ENCODE assay signal across 8 cellular contexts in the genomic region with DNA sequence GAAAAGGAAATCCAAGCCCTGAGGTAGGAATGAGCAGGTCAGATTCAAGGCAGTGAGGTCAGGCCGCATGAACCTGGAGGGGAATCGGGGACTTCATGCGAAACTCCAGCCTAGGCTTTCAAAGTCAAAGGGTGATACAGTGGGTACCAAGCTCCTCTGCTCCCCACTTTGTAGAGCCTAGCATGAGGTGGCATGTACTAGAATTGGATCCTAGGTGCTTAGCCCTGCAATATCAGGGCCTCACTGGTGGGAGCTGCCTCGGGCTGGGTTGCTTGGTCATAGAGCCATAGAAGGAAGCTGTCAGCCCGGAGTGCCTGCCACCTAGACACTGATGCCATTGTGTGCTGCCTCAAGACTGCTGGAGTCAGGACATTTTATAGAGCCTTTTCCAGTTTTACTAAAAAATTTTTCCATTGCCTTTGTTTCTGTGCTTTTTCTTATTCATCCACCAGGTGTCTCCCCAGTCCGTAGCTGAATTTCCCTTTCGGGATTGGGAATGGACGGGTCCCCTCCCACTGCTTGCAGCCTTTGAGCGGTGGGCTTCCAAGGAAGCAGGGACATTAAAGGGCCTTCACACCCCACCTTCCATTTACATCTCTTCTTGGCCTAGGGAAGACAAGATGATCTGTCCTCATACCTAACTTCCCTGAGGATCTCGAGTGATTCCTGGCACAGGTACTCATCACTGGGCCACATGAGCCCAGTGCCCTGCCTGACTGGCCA. TPM values are rescaled to one million over a fixed set of nuclear protein-coding genes. Genes with fewer than 3 reads are reported as not detected.
DNase-seq lines count a peak whose midpoint lies in the region; ATAC-seq and TF ChIP-seq lines count a peak whose summit lies in the region.

No MANE protein-coding gene starts in this region.

- H3K4me1 Mint-ChIP-seq in immature natural killer cell, result peaks cover 18 to 20% of the 10 kb centered on the region in 2 donors

- TF ChIP-seq CTCF in AG04449 (IDR thresholded peaks at IDR 0.05; ENCODE audit: insufficient read depth, low read length, missing control alignments) (peak; percentile 53), GM12875 (IDR thresholded peaks at IDR 0.05; ENCODE audit: borderline replicate concordance, insufficient read depth, low read depth, low read length) (peak; percentile 18; the same call in 1 of the 2 replicates), right lobe of liver (IDR thresholded peaks at IDR 0.05) (peak; percentile 61 to 69 (median 63))

- intact Hi-C loops in right lobe of liver (cut with DNase I), result no loop called here

- WGBS in right lobe of liver (ENCODE audit: insufficient coverage, low coverage, low lambda C conversion rate, missing lambda C conversion rate), result 50% methylated on average over 8 of the region's 10 CpGs

- no peak overlapping the region for H3K4me3 Mint-ChIP-seq in immature natural killer cell

- H3K4me1 ChIP-seq in right lobe of liver, result peaks cover 0 to 18% (median 3%) of the 10 kb centered on the region in 4 donors

- H3K36me3 ChIP-seq in right lobe of liver, result peaks cover 0 to 9% (median 7%) of the 10 kb centered on the region in 4 donors

- no peak for ATAC-seq in right lobe of liver
- no peak for ATAC-seq in esophagus mucosa
- no peak for ATAC-seq in GM18870 (IDR thresholded peaks at IDR 0.05; ENCODE audit: unreplicated experiment)
- no peak for ATAC-seq in GM19455 (IDR thresholded peaks at IDR 0.05; ENCODE audit: unreplicated experiment)

- DNase-seq in AG04449 (ENCODE audit: low read depth, low spot score) (no peak), right lobe of liver (no peak), immature natural killer cell (no peak)

- no peak overlapping the region for H3K4me3 ChIP-seq in AG04449 (ENCODE audit: low read depth, low read length)
- no peak overlapping the region for H3K4me3 ChIP-seq in GM12875 (ENCODE audit: low read depth, low read length)
- no peak overlapping the region for H3K4me3 ChIP-seq in right lobe of liver

- POLR2A ChIA-PET in AG04449 (lab: Yijun Ruan, JAX), result no interaction called here

- no peaks in the 10 kb centered on the region for H3K9me3 Mint-ChIP-seq in immature natural killer cell

- CTCF ChIA-PET in AG04449 (lab: Yijun Ruan, JAX), result interaction anchor here (1.0 to 26.4 kb wide), 16 partner anchors 8 to 459 kb away, joined by 3 to 803 read pairs (median 6); a partner anchor contains a TSS

- no peaks in the 10 kb centered on the region for H3K9me3 ChIP-seq in right lobe of liver

- no peaks in the 10 kb centered on the region for H3K27me3 ChIP-seq in right lobe of liver

- TF ChIP-seq POLR2A in right lobe of liver (IDR thresholded peaks at IDR 0.05), result no peak

- H3K36me3 Mint-ChIP-seq in immature natural killer cell, result peaks cover 13 to 17% (median 14%) of the 10 kb centered on the region in 3 donors

- peak overlapping the region in 3 of 6 donors; percentile 40 to 65 (median 44) for H3K27ac Mint-ChIP-seq in immature natural killer cell

- peaks cover 2 to 9% (median 5%) of the 10 kb centered on the region in 3 donors for H3K27me3 Mint-ChIP-seq in immature natural killer cell (ENCODE audit: low read depth in 3 of 3)

- peak overlapping the region; percentile 78 for H3K27ac ChIP-seq in angular gyrus (ENCODE audit: low read depth, low read length)
- H3K27ac ChIP-seq in right lobe of liver, result no peak overlapping the region

RNA-seq across cellular contexts. Expression of a gene that starts 5.5 kb away (rescaled TPM):
- total RNA-seq in right lobe of liver (10 to 100 TPM in 3 of 6 experiments, 1 to 10 TPM in 3; 5.6 to 17.5 (median 11.0) TPM), esophagus mucosa (23.0 TPM)
- polyA plus RNA-seq in immature natural killer cell, result 10 to 100 TPM in 1 of 3 donors, 1 to 10 TPM in 2; 5.8 to 13.1 (median 7.1) TPM

RNA-seq across cellular contexts. Expression of a gene that starts 6.8 kb away (rescaled TPM):
- total RNA-seq in right lobe of liver (1 to 10 TPM; 2.9 to 8.4 (median 4.6) TPM), esophagus mucosa (5.7 TPM)
- 1 to 10 TPM in 1 of 3 donors, under 1 TPM in 1, not detected in 1; 0.76 to 5.7 TPM for polyA plus RNA-seq in immature natural killer cell

RNA-seq across cellular contexts. Expression of a gene that starts 6.8 kb away (rescaled TPM):
- total RNA-seq in right lobe of liver (10 to 100 TPM; 37.0 to 73.5 (median 45.0) TPM), esophagus mucosa (72.7 TPM)
- polyA plus RNA-seq in immature natural killer cell, result 100 to 1,000 TPM; 117 to 163 (median 129) TPM

RNA-seq across cellular contexts. Expression of a gene that starts 24.8 kb away (rescaled TPM):
- total RNA-seq in right lobe of liver, result 100 to 1,000 TPM in 1 of 6 experiments, 10 to 100 TPM in 5; 24.7 to 129 (median 38.4) TPM
- polyA plus RNA-seq in immature natural killer cell, result under 1 TPM in 1 of 3 donors, not detected in 2; 0.35 TPM
- 0.96 TPM for total RNA-seq in esophagus mucosa

RNA-seq across cellular contexts. Expression of a gene that starts 36.8 kb away (rescaled TPM):
- total RNA-seq in right lobe of liver, result under 1 TPM in 5 of 6 experiments, not detected in 1; 0.15 to 0.50 (median 0.20) TPM
- polyA plus RNA-seq in immature natural killer cell, result 1 to 10 TPM in 1 of 3 donors, under 1 TPM in 1, not detected in 1; 0.28 to 1.1 TPM
- 0.04 TPM for total RNA-seq in esophagus mucosa
